In the genomic region with DNA sequence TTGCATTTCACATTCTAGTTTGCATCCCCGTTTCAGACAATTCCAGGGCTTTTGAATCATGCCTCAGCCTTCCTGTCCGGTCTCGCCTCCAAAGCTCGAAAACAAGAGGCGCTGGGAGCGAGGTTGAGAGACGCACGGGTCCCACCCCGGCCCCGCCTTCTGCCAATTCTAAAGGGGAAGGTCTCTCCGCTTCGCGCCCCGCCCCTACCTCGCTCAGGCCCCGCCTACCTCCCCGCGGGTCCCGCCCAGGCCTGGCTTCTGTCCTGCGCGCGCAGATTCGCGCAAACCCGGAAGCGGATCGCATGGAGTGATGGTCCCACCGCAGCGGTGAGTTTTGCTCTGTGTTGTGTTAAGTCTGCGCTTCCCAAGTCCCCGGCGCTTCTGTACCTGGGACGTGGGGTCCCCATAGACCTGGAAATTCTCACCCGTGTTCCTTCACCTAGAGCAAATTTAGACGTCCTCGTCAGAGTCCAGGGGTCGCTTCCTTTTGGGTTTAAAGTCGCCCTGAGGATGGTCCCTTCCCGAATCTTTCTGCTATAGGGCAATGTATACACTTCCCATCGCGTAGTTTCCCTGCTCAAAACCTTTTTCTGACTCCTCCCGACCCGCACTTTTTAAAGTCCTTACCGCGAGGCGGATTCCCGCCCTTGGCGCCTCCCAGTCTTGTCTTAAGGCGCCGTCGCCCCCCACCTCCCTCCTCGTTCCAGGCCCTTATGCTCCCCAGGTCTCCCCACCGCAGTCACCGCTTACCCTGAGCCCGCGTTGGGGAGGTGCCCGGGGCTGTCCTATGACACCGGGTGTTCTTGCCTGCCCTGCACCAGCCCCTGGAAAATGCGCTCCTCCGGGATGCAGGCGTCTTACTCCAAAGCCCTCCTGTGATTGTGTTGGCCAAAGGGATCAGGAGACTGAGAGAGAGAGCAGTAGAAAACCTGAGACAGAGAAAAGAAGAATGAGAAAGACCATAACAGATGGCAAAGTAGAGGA, we compare ENCODE assay signal across 8 cellular contexts. TPM values are rescaled to one million over a fixed set of nuclear protein-coding genes. Genes with fewer than 3 reads are reported as not detected.
DNase-seq lines count a peak whose midpoint lies in the region; ATAC-seq and TF ChIP-seq lines count a peak whose summit lies in the region.

A gene (plus strand): TSS at position 284 of the 984 bp plus-strand sequence. CDS start 7,559 bp downstream, outside the sequence.

- peak within 1 kb of the TSS; percentile 86 to 90 for H3K4me3 Mint-ChIP-seq in activated T-cell treated with anti-CD3 and anti-CD28 coated beads, Interleukin-2, amount 50 U/mL, for 72 hours
- peak within 1 kb of the TSS; percentile 87 to 97 (median 94) for H3K4me3 Mint-ChIP-seq in naive thymus-derived CD4-positive, alpha-beta T cell
- peak within 1 kb of the TSS; percentile 91 for H3K4me3 Mint-ChIP-seq in stimulated activated memory B cell treated with anti-CD40 and anti-IgM and Interleukin-4, amounts not matched to agents 10 μg/mL and 1 μg/mL and 100 μg/mL, for 72 hours

- peaks cover 20 to 49% of the 10 kb centered on the region in 2 donors for H3K36me3 Mint-ChIP-seq in activated T-cell treated with anti-CD3 and anti-CD28 coated beads, Interleukin-2, amount 50 U/mL, for 72 hours (ENCODE audit: insufficient read depth in 2 of 2)
- peaks cover 12 to 42% (median 39%) of the 10 kb centered on the region in 5 donors for H3K36me3 Mint-ChIP-seq in naive thymus-derived CD4-positive, alpha-beta T cell
- H3K36me3 Mint-ChIP-seq in stimulated activated memory B cell treated with anti-CD40 and anti-IgM and Interleukin-4, amounts not matched to agents 10 μg/mL and 1 μg/mL and 100 μg/mL, for 72 hours: peaks cover 33% of the 10 kb centered on the region

- peaks cover 0 to 30% (median 0%) of the 10 kb centered on the region in 3 experiments for H3K9me3 ChIP-seq in naive thymus-derived CD4-positive, alpha-beta T cell (ENCODE audit: control insufficient read depth in 2 of 3, low read length in 3 of 3)

- peak; percentile 95 for ATAC-seq in GM21576 (IDR thresholded peaks at IDR 0.05; ENCODE audit: unreplicated experiment)
- ATAC-seq in activated T-cell treated with anti-CD3 and anti-CD28 coated beads, Interleukin-2, amount 50 U/mL, for 72 hours (replicated peaks in 1 of 2): peak; percentile 98
- peak; percentile 99 for ATAC-seq in naive thymus-derived CD4-positive, alpha-beta T cell
- peak; percentile 100 for ATAC-seq in stimulated activated memory B cell treated with anti-CD40 and anti-IgM and Interleukin-4, amounts not matched to agents 10 μg/mL and 1 μg/mL and 100 μg/mL, for 72 hours

- peaks cover 16% of the 10 kb centered on the region for H3K4me1 Mint-ChIP-seq in activated T-cell treated with anti-CD3 and anti-CD28 coated beads, Interleukin-2, amount 50 U/mL, for 72 hours (ENCODE audit: low read depth)
- H3K4me1 Mint-ChIP-seq in naive thymus-derived CD4-positive, alpha-beta T cell: peaks cover 14 to 43% (median 22%) of the 10 kb centered on the region in 7 donors
- peaks cover 23% of the 10 kb centered on the region for H3K4me1 Mint-ChIP-seq in stimulated activated memory B cell treated with anti-CD40 and anti-IgM and Interleukin-4, amounts not matched to agents 10 μg/mL and 1 μg/mL and 100 μg/mL, for 72 hours

- peaks cover 1 to 8% of the 10 kb centered on the region in 2 donors for H3K9me3 Mint-ChIP-seq in activated T-cell treated with anti-CD3 and anti-CD28 coated beads, Interleukin-2, amount 50 U/mL, for 72 hours
- H3K9me3 Mint-ChIP-seq in naive thymus-derived CD4-positive, alpha-beta T cell: peaks cover 1 to 71% (median 29%) of the 10 kb centered on the region in 11 donors
- H3K9me3 Mint-ChIP-seq in stimulated activated memory B cell treated with anti-CD40 and anti-IgM and Interleukin-4, amounts not matched to agents 10 μg/mL and 1 μg/mL and 100 μg/mL, for 72 hours: peaks cover 11% of the 10 kb centered on the region

- peak within 1 kb of the TSS; percentile 78 for H3K27ac Mint-ChIP-seq in activated T-cell treated with anti-CD3 and anti-CD28 coated beads, Interleukin-2, amount 50 U/mL, for 72 hours
- peak within 1 kb of the TSS; percentile 87 to 97 (median 89) for H3K27ac Mint-ChIP-seq in naive thymus-derived CD4-positive, alpha-beta T cell
- H3K27ac Mint-ChIP-seq in stimulated activated memory B cell treated with anti-CD40 and anti-IgM and Interleukin-4, amounts not matched to agents 10 μg/mL and 1 μg/mL and 100 μg/mL, for 72 hours: peak within 1 kb of the TSS; percentile 89

- CTCF ChIA-PET in naive thymus-derived CD4-positive, alpha-beta T cell (lab: Charles Lee): no interaction called here

- peak; percentile 95 for DNase-seq in DMS53 (lab: John Stamatoyannopoulos, UW)
- peak; percentile 64 for DNase-seq in Jurkat, Clone E6-1 (ENCODE audit: low read depth, low spot score)
- DNase-seq in activated T-cell treated with anti-CD3 and anti-CD28 coated beads, Interleukin-2, amount 50 U/mL, for 72 hours: peak; percentile 95 to 99
- peak; percentile 91 for DNase-seq in fibroblast of gingiva (ENCODE audit: low read depth)
- peak; percentile 91 to 99 (median 97) for DNase-seq in naive thymus-derived CD4-positive, alpha-beta T cell

- peaks cover 0 to 5% of the 10 kb centered on the region in 2 donors for H3K4me1 ChIP-seq in naive thymus-derived CD4-positive, alpha-beta T cell (ENCODE audit: control insufficient read depth in 2 of 2, insufficient read depth in 2 of 2, low read length in 2 of 2)

- peaks cover 8% of the 10 kb centered on the region for H3K27me3 Mint-ChIP-seq in activated T-cell treated with anti-CD3 and anti-CD28 coated beads, Interleukin-2, amount 50 U/mL, for 72 hours (ENCODE audit: low read depth)
- H3K27me3 Mint-ChIP-seq in naive thymus-derived CD4-positive, alpha-beta T cell: peaks cover 0 to 8% (median 6%) of the 10 kb centered on the region in 5 donors
- H3K27me3 Mint-ChIP-seq in stimulated activated memory B cell treated with anti-CD40 and anti-IgM and Interleukin-4, amounts not matched to agents 10 μg/mL and 1 μg/mL and 100 μg/mL, for 72 hours: peaks cover 6% of the 10 kb centered on the region

- H3K36me3 ChIP-seq in naive thymus-derived CD4-positive, alpha-beta T cell (ENCODE audit: control insufficient read depth in 2 of 3, insufficient read depth in 3 of 3, low read length in 3 of 3): peaks cover 0 to 19% (median 0%) of the 10 kb centered on the region in 3 experiments

- intact Hi-C loops in naive thymus-derived CD4-positive, alpha-beta T cell (cut with micrococcal nuclease): loop anchor here (1.0 to 10.0 kb wide), 16 partner anchors 32 to 1064 kb away; a partner anchor contains a TSS

- H3K27me3 ChIP-seq in naive thymus-derived CD4-positive, alpha-beta T cell (ENCODE audit: control insufficient read depth in 2 of 2, insufficient read depth in 2 of 2, low read length in 2 of 2): no peaks in the 10 kb centered on the region

- peak within 1 kb of the TSS; percentile 77 for H3K4me3 ChIP-seq in Jurkat, Clone E6-1 (ENCODE audit: low read length)
- H3K4me3 ChIP-seq in naive thymus-derived CD4-positive, alpha-beta T cell (ENCODE audit: low read length): peak within 1 kb of the TSS; percentile 93

- POLR2A ChIA-PET in naive thymus-derived CD4-positive, alpha-beta T cell (lab: Charles Lee): interaction anchor here (1.2 to 1.5 kb wide), 2 partner anchors 96 to 138 kb away, joined by 3 read pairs; no protein-coding TSS in a partner anchor

- peak within 1 kb of the TSS; percentile 74 for H3K27ac ChIP-seq in naive thymus-derived CD4-positive, alpha-beta T cell (ENCODE audit: low read depth, low read length)

TF ChIP-seq in PFSK-1, 5 proteins besides CTCF, POLR2A, EP300 and RAD21:
- TF ChIP-seq TAF1 (IDR thresholded peaks at IDR 0.05; ENCODE audit: borderline replicate concordance, insufficient read depth, low read length): peak; percentile 64; the same call in 1 of the 2 replicates
- TF ChIP-seq, protein P1, sequence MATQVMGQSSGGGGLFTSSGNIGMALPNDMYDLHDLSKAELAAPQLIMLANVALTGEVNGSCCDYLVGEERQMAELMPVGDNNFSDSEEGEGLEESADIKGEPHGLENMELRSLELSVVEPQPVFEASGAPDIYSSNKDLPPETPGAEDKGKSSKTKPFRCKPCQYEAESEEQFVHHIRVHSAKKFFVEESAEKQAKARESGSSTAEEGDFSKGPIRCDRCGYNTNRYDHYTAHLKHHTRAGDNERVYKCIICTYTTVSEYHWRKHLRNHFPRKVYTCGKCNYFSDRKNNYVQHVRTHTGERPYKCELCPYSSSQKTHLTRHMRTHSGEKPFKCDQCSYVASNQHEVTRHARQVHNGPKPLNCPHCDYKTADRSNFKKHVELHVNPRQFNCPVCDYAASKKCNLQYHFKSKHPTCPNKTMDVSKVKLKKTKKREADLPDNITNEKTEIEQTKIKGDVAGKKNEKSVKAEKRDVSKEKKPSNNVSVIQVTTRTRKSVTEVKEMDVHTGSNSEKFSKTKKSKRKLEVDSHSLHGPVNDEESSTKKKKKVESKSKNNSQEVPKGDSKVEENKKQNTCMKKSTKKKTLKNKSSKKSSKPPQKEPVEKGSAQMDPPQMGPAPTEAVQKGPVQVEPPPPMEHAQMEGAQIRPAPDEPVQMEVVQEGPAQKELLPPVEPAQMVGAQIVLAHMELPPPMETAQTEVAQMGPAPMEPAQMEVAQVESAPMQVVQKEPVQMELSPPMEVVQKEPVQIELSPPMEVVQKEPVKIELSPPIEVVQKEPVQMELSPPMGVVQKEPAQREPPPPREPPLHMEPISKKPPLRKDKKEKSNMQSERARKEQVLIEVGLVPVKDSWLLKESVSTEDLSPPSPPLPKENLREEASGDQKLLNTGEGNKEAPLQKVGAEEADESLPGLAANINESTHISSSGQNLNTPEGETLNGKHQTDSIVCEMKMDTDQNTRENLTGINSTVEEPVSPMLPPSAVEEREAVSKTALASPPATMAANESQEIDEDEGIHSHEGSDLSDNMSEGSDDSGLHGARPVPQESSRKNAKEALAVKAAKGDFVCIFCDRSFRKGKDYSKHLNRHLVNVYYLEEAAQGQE (IDR thresholded peaks at IDR 0.05; ENCODE audit: insufficient read depth in 1 of 2, low read depth in 2 of 2, low read length in 2 of 2): no peak
- TF ChIP-seq POLR2AphosphoS5 (IDR thresholded peaks at IDR 0.05; ENCODE audit: low read depth, low read length): peak; percentile 75

RNA-seq across cellular contexts. Expression of the gene that starts here (rescaled TPM):
- 3.0 TPM for polyA plus RNA-seq in Jurkat, Clone E6-1 (2012; ENCODE audit: insufficient read depth, insufficient read length)
- polyA plus RNA-seq in PFSK-1 (2012; ENCODE audit: insufficient read length, low read depth): 0.56 TPM
- total RNA-seq in activated T-cell treated with anti-CD3 and anti-CD28 coated beads, Interleukin-2, amount 50 U/mL, for 72 hours: 1 to 10 TPM; 5.4 to 6.0 TPM
- total RNA-seq in naive thymus-derived CD4-positive, alpha-beta T cell: 10 to 100 TPM in 3 of 5 experiments, 1 to 10 TPM in 2; 4.6 to 18.9 (median 11.1) TPM
- 10 to 100 TPM in 1 of 2 donors, 1 to 10 TPM in 1; 6.5 to 19.8 TPM for polyA plus RNA-seq in naive thymus-derived CD4-positive, alpha-beta T cell

Comparison
In these comparisons a context has a peak if more than half of its experiments do, and no peak if none do; other contexts are left out.
1. Peak in every context shown above with its lines: DNase-seq, ATAC-seq, H3K4me3 ChIP-seq and H3K27ac ChIP-seq.